ENCODE assay signal across 21 cellular contexts in genomic region chr17:81438024-81438664, GRCh38. TPM values are rescaled to one million over a fixed set of nuclear protein-coding genes. Genes with fewer than 3 reads are reported as not detected.
DNase-seq lines count a peak whose midpoint lies in the region; ATAC-seq, FAIRE-seq and TF ChIP-seq lines count a peak whose summit lies in the region.
"Had no signal": no experiment of that assay in that cellular context is flagged by ENCODE, and none has a peak within 500 bp of the region (broad histone marks: within the 10 kb centered on the region; RNA-seq: fewer than 3 reads in every experiment).

No MANE protein-coding gene starts in this region.

- no peaks in the 10 kb centered on the region for H3K9me3 ChIP-seq in BLaER1
- no peaks in the 10 kb centered on the region for H3K9me3 ChIP-seq in H1 (ENCODE audit: insufficient read depth in 2 of 2, low read depth in 1 of 2, low read length in 1 of 2)
- no peaks in the 10 kb centered on the region for H3K9me3 ChIP-seq in neural progenitor cell (ENCODE audit: low read depth)

- H3K9me3 Mint-ChIP-seq in neural progenitor cell: no peaks in the 10 kb centered on the region
- H3K9me3 Mint-ChIP-seq: CD14-positive monocyte had no signal

- no peak overlapping the region for H2AFZ ChIP-seq in H1 (ENCODE audit: low read length)
- H2AFZ ChIP-seq in neural progenitor cell (replicated peaks): no peak overlapping the region

- H3K27me3 Mint-ChIP-seq in neural progenitor cell (ENCODE audit: insufficient read depth, low read depth): peaks cover 2% of the 10 kb centered on the region

- no peaks in the 10 kb centered on the region for H3K79me2 ChIP-seq in H1 (ENCODE audit: control insufficient read depth in 1 of 2, insufficient read depth in 2 of 2, low read length in 2 of 2)
- H3K79me2 ChIP-seq in neural progenitor cell (ENCODE audit: low read depth): no peaks in the 10 kb centered on the region

- POLR2A ChIA-PET in H1 (lab: Charles Lee; ENCODE audit: partially characterized antibody): interaction anchor here (1.2 to 1.3 kb wide), 2 partner anchors 18 to 76 kb away, joined by 3 to 4 read pairs; no protein-coding TSS in a partner anchor

- H3K18ac ChIP-seq in H1 (ENCODE audit: extremely low read depth, low read length): no peak overlapping the region

- TF ChIP-seq EP300 in H1 (IDR thresholded peaks at IDR 0.05; ENCODE audit: borderline replicate concordance in 1 of 2, low read depth in 2 of 2, low read length in 2 of 2): no peak

- no peak overlapping the region for H2BK120ac ChIP-seq in H1 (replicated peaks; ENCODE audit: low read depth, low read length)

- TF ChIP-seq POLR2A in H1 (IDR thresholded peaks at IDR 0.05; ENCODE audit: control extremely low read depth in 1 of 2, low read depth in 2 of 2, low read length in 2 of 2): no peak

- peak overlapping the region; percentile 51 for H4K8ac ChIP-seq in H1 (ENCODE audit: extremely low read depth, insufficient read depth, low read length)

- peaks cover 18% of the 10 kb centered on the region for H3K4me1 Mint-ChIP-seq in neural progenitor cell

- H2BK12ac ChIP-seq in H1 (ENCODE audit: low read depth, low read length): no peak overlapping the region

- peaks cover 100% of the 10 kb centered on the region for H3K4me1 ChIP-seq in BLaER1
- peaks cover 0 to 2% (median under 1%) of the 10 kb centered on the region in 4 experiments; a peak in 3 of 7 replicates for H3K4me1 ChIP-seq in H1 (replicated peaks in 1 of 4; ENCODE audit: control insufficient read depth in 3 of 4, insufficient read depth in 4 of 4, low read length in 3 of 4)
- H3K4me1 ChIP-seq in neural progenitor cell: peaks cover 32% of the 10 kb centered on the region

- H3K27ac ChIP-seq in BLaER1 (peak overlapping the region; percentile 91), H1 (ENCODE audit: low read depth, low read length) (no peak overlapping the region), neural progenitor cell (no peak overlapping the region)
- H3K27ac ChIP-seq: SK-N-MC had no signal

- H3K23ac ChIP-seq in H1 (ENCODE audit: insufficient read length): no peak overlapping the region

- FAIRE-seq in H1 (lab: Jason Lieb, UNC): no peak
- FAIRE-seq: A204.1, GM12891, GM18507, HepG2 had no signal

- CTCF ChIA-PET in H1 (lab: Charles Lee; ENCODE audit: partially characterized antibody): interaction anchor here (1.7 to 3.5 kb wide), 4 partner anchors 46 to 183 kb away, joined by 3 to 41 read pairs (median 4); no protein-coding TSS in a partner anchor

- no peaks in the 10 kb centered on the region for H3K23me2 ChIP-seq in H1 (ENCODE audit: low read depth, low read length)

- H4K5ac ChIP-seq in H1 (ENCODE audit: insufficient read length, low read depth, low read length): no peak overlapping the region

- H2BK15ac ChIP-seq in H1 (ENCODE audit: low read length): no peak overlapping the region

- peak overlapping the region; percentile 83 for H3K27ac Mint-ChIP-seq in neural progenitor cell
- H3K27ac Mint-ChIP-seq: CD14-positive monocyte had no signal

- H4K20me1 ChIP-seq in BLaER1 (peaks cover 68% of the 10 kb centered on the region), H1 (replicated peaks in 1 of 2; ENCODE audit: control insufficient read depth in 1 of 2, insufficient read depth in 2 of 2, low read length in 2 of 2) (no peaks in the 10 kb centered on the region), neural progenitor cell (ENCODE audit: low read depth) (peaks cover 55% of the 10 kb centered on the region)

- H3K36me3 ChIP-seq in BLaER1 (peaks cover 50% of the 10 kb centered on the region), H1 (ENCODE audit: control insufficient read depth in 2 of 4, insufficient read depth in 4 of 4, low read length in 3 of 4) (no peaks in the 10 kb centered on the region), neural progenitor cell (no peaks in the 10 kb centered on the region)

- 92% methylated on average over 22 of the region's 22 CpGs; no CpG with 5 or more reads in 1 of the 2 experiments for WGBS in H1 (ENCODE audit: extremely low coverage in 1 of 2, insufficient coverage in 1 of 2, insufficient read length in 1 of 2, insufficient replicate concordance in 2 of 2, low coverage in 1 of 2, low lambda C conversion rate in 2 of 2, missing lambda C conversion rate in 1 of 2), 2 experiments

- H3K9ac ChIP-seq in BLaER1: peak overlapping the region; percentile 75
- H3K9ac ChIP-seq in H1 (replicated peaks in 1 of 4; ENCODE audit: extremely low read depth in 1 of 4, low read depth in 3 of 4, low read length in 3 of 4): no peak overlapping the region
- peak overlapping the region; percentile 27 for H3K9ac ChIP-seq in neural progenitor cell

- H3K4me2 ChIP-seq in BLaER1 (peak overlapping the region; percentile 93), H1 (ENCODE audit: insufficient read depth in 1 of 2, low read depth in 2 of 2, low read length in 2 of 2) (no peak overlapping the region), neural progenitor cell (no peak overlapping the region)

- H2BK20ac ChIP-seq in H1 (ENCODE audit: low read length): no peak overlapping the region

- no peak overlapping the region for H4K91ac ChIP-seq in H1 (replicated peaks; ENCODE audit: insufficient read length, low read length)

- no peak overlapping the region for H3K4ac ChIP-seq in H1 (replicated peaks; ENCODE audit: insufficient read length, low read depth, low read length)

- H3K27me3 ChIP-seq in BLaER1: no peaks in the 10 kb centered on the region
- no peaks in the 10 kb centered on the region for H3K27me3 ChIP-seq in H1 (replicated peaks in 1 of 4; ENCODE audit: control insufficient read depth in 3 of 4, extremely low read depth in 1 of 4, insufficient read depth in 3 of 4, low read length in 3 of 4)
- H3K27me3 ChIP-seq in neural progenitor cell: no peaks in the 10 kb centered on the region

- H2AK5ac ChIP-seq in H1 (ENCODE audit: low read depth, low read length): no peak overlapping the region

- no peak overlapping the region for H3K56ac ChIP-seq in H1 (replicated peaks; ENCODE audit: insufficient read length, low read depth, low read length)

- ATAC-seq in GM18511 (IDR thresholded peaks at IDR 0.05; ENCODE audit: unreplicated experiment): no peak
- ATAC-seq: HepG2, PC-3 had no signal

- no peak for TF ChIP-seq CTCF in H1 (IDR thresholded peaks at IDR 0.05; ENCODE audit: control extremely low read depth in 1 of 3, insufficient read depth in 1 of 3, low read depth in 1 of 3, low read length in 3 of 3)
- TF ChIP-seq CTCF in neural progenitor cell (IDR thresholded peaks at IDR 0.05): no peak

- H3F3A ChIP-seq in neural progenitor cell (ENCODE audit: low read depth): peaks cover 5% of the 10 kb centered on the region

- H2BK5ac ChIP-seq in H1 (ENCODE audit: low read depth, low read length): no peak overlapping the region

- H3K79me1 ChIP-seq in H1 (ENCODE audit: low read depth, low read length): no peaks in the 10 kb centered on the region

- no peak overlapping the region for H3K4me3 Mint-ChIP-seq in neural progenitor cell
- H3K4me3 Mint-ChIP-seq: CD14-positive monocyte had no signal

- no peaks in the 10 kb centered on the region for H3K36me3 Mint-ChIP-seq in neural progenitor cell
- H3K36me3 Mint-ChIP-seq: CD14-positive monocyte had no signal

- peak overlapping the region; percentile 41 for H3K4me3 ChIP-seq in BLaER1
- H3K4me3 ChIP-seq in H1 (ENCODE audit: extremely low read depth in 1 of 4, insufficient read depth in 2 of 4, low read depth in 3 of 4, low read length in 4 of 4): no peak overlapping the region
- no peak overlapping the region for H3K4me3 ChIP-seq in neural progenitor cell
- H3K4me3 ChIP-seq: SK-N-MC had no signal

- peak; percentile 22 for DNase-seq in NCI-H2227 treated with DMSO at 0.1 percent for 48 hours (lab: John Stamatoyannopoulos, UW)
- DNase-seq in H1 (ENCODE audit: low read depth in 1 of 2, low spot score in 2 of 2): no peak
- DNase-seq in neural progenitor cell (ENCODE audit: low spot score): no peak
- no peak for DNase-seq in NCI-H1694 treated with DMSO at 0.1 percent for 48 hours (lab: John Stamatoyannopoulos, UW)
- DNase-seq in NCI-H2107 treated with DMSO at 0.1 percent for 48 hours (lab: John Stamatoyannopoulos, UW; ENCODE audit: unreplicated experiment): no peak
- DNase-seq in dermis blood vessel endothelial cell: no peak
- DNase-seq: GF-D8, Kasumi-1, NCI-H1105, NCI-H1930, NCI-H2171, NCI-H748 treated with DMSO at 0.1 percent for 48 hours, PC-3 had no signal

- no peak overlapping the region for H3K14ac ChIP-seq in H1 (ENCODE audit: insufficient read length)

- no peak for TF ChIP-seq RAD21 in H1 (IDR thresholded peaks at IDR 0.05 in 1 of 2, conservative IDR thresholded peaks at IDR 0.05 in 1 of 2; ENCODE audit: low read depth in 2 of 2, low read length in 2 of 2)

TF ChIP-seq in H1, 55 proteins besides CTCF, POLR2A, EP300 and RAD21 (continues in another document):
- TF ChIP-seq TBP (IDR thresholded peaks at IDR 0.05; ENCODE audit: low read depth, low read length): no peak
- no peak for TF ChIP-seq SIN3A (conservative IDR thresholded peaks at IDR 0.05 in 1 of 2, IDR thresholded peaks at IDR 0.05 in 1 of 2; ENCODE audit: low read depth in 1 of 2, low read length in 2 of 2)
- TF ChIP-seq POLR2AphosphoS5 (IDR thresholded peaks at IDR 0.05; ENCODE audit: low read depth, low read length): no peak
- TF ChIP-seq, protein P1, sequence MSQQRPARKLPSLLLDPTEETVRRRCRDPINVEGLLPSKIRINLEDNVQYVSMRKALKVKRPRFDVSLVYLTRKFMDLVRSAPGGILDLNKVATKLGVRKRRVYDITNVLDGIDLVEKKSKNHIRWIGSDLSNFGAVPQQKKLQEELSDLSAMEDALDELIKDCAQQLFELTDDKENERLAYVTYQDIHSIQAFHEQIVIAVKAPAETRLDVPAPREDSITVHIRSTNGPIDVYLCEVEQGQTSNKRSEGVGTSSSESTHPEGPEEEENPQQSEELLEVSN (IDR thresholded peaks at IDR 0.05): no peak
- TF ChIP-seq JUN (IDR thresholded peaks at IDR 0.05; ENCODE audit: low read depth, low read length): no peak
- no peak for TF ChIP-seq GTF2F1 (IDR thresholded peaks at IDR 0.05; ENCODE audit: borderline replicate concordance, low read depth, low read length)
- no peak for TF ChIP-seq SIRT6 (IDR thresholded peaks at IDR 0.05; ENCODE audit: low read length)
- TF ChIP-seq ASH2L (IDR thresholded peaks at IDR 0.05; ENCODE audit: low read length): no peak
- TF ChIP-seq SAP30 (IDR thresholded peaks at IDR 0.05; ENCODE audit: insufficient read depth, insufficient replicate concordance, low read length): no peak
- no peak for TF ChIP-seq JUND (IDR thresholded peaks at IDR 0.05; ENCODE audit: low read length)

RNA-seq across cellular contexts. Expression of gene BAHCC1, which starts 42.9 kb away (rescaled TPM):
- total RNA-seq in H1 (2021; fragmentation: NEBNext Ultra II Directional; extraction: Animal tissue kit (Norgen Biotek cat#: 25700)): 0.58 and 0.71 TPM in 2 replicates
- 0.26 and 0.61 TPM in 2 replicates for polyA plus RNA-seq in H1 (2011; rRNA removed)
- polyA plus RNA-seq in H1 (2011; cell fraction: cytosol; rRNA removed): 0.47 TPM
- 2.9 TPM for polyA plus RNA-seq in H1 (2011; cell fraction: nucleus; rRNA removed)
- 0.44 to 0.98 TPM (median 0.89 TPM) in 4 replicates for polyA plus RNA-seq in H1 (2012, experiment 1 of 2)
- polyA plus RNA-seq in H1 (2012, experiment 2 of 2): 0.58 TPM
- 0.45 TPM for polyA plus RNA-seq in H1 (2013, experiment 1 of 2)
- polyA plus RNA-seq in H1 (2013, experiment 2 of 2): 0.50 TPM
- polyA minus RNA-seq in H1 (2011; rRNA and poly(A)+ RNA removed): 0.88 and 0.95 TPM in 2 replicates
- polyA minus RNA-seq in H1 (2011; cell fraction: cytosol; rRNA and poly(A)+ RNA removed): 3.2 TPM
- 1.3 TPM for polyA minus RNA-seq in H1 (2011; cell fraction: nucleus; rRNA and poly(A)+ RNA removed)
- total RNA-seq in neural progenitor cell (ENCODE audit: low replicate concordance) (3.4 and 26.3 TPM in 2 replicates), dermis blood vessel endothelial cell (4.8 and 19.3 TPM in 2 replicates)

Comparison
In these comparisons a context has a peak if more than half of its experiments do, and no peak if none do; other contexts are left out.
1. H3K9ac ChIP-seq: peak in BLaER1 (single experiment) and neural progenitor cell (single experiment); none in H1 (0 of 4).